ENCODE assay signal across 23 cellular contexts in the genomic region with DNA sequence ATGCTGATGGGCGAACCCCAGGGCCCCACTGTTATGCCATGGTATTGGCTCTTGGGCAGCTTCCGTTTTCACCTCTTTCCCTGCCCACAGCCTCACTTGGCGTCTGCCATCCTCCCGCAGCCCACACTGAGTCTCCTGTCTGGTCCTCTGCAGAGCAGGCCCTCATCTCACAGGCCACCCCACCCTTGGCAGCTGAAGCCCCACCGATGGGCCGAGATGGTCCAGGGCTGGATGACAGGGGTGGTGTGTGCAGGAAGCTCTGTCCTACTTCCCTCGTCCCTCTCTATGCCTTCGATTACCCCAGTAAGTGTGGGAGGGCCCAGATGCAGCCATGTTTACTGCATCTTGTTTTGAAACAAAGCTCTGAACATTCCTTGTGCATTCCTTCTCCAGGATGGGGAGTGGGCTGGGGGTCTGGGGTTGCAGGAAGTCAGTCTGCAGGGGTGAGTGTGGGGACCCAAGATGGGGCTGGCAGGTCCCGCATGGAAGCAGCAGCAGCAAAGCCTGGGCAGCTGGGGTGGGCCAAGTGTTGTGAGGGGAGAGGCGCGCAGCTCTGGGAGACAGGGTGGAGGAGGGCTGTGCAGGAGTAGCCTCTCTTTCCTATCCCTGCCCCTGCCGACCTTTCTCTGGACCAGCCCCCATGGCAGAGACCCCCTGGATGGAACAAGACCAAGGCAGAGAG. TPM values are rescaled to one million over a fixed set of nuclear protein-coding genes. Genes with fewer than 3 reads are reported as not detected.
DNase-seq lines count a peak whose midpoint lies in the region; ATAC-seq and TF ChIP-seq lines count a peak whose summit lies in the region.
"Had no signal": no experiment of that assay in that cellular context is flagged by ENCODE, and none has a peak within 500 bp of the region (broad histone marks: within the 10 kb centered on the region; RNA-seq: fewer than 3 reads in every experiment).

No MANE protein-coding gene starts in this region.

- H3K79me1 ChIP-seq in neuronal stem cell (ENCODE audit: low read depth, low read length) = no peaks in the 10 kb centered on the region

- H3K27ac ChIP-seq in endodermal cell (ENCODE audit: low read depth, low read length) (no peak overlapping the region), neuronal stem cell (replicated peaks; ENCODE audit: low read length) (no peak overlapping the region)
- H3K27ac ChIP-seq: BLaER1, GM23248 had no signal

- H3K4ac ChIP-seq in neuronal stem cell (ENCODE audit: low read length) = no peak overlapping the region

- H3K4me3 ChIP-seq in endodermal cell (ENCODE audit: low read length) (no peak overlapping the region), neuronal stem cell (ENCODE audit: low read length in 2 of 2) (no peak overlapping the region)
- H3K4me3 ChIP-seq: BLaER1, GM23248 had no signal

- H3K9me3 Mint-ChIP-seq in activated naive CD8-positive, alpha-beta T cell treated with anti-CD3 and anti-CD28 coated beads, Interleukin-2, amount 10 ng/mL, durations not matched to agents 7 days and 5 days = peaks cover 2% of the 10 kb centered on the region
- H3K9me3 Mint-ChIP-seq in activated naive CD8-positive, alpha-beta T cell treated with anti-CD3 and anti-CD28 coated beads, Interleukin-2, amount 50 U/mL, for 24 hours = no peaks in the 10 kb centered on the region
- H3K9me3 Mint-ChIP-seq in brain = peaks cover 5 to 17% (median 6%) of the 10 kb centered on the region in 5 experiments
- peaks cover 10% of the 10 kb centered on the region for H3K9me3 Mint-ChIP-seq in endodermal cell
- H3K9me3 Mint-ChIP-seq in activated CD4-positive, alpha-beta T cell treated with anti-CD3 and anti-CD28 coated beads for 36 hours (ENCODE audit: low read depth) = no peaks in the 10 kb centered on the region
- H3K9me3 Mint-ChIP-seq: HFFc6 had no signal

- no peak overlapping the region for H4K8ac ChIP-seq in neuronal stem cell (ENCODE audit: low read depth, low read length)

- CTCF ChIA-PET in activated CD4-positive, alpha-beta T cell treated with anti-CD3 and anti-CD28 coated beads for 36 hours (lab: Charles Lee) = interaction anchor here (0.9 to 1.8 kb wide), 6 partner anchors 9 to 28 kb away, joined by 3 to 7 read pairs (median 6); a partner anchor contains a TSS

- H2BK120ac ChIP-seq in neuronal stem cell (ENCODE audit: low read depth, low read length) = no peak overlapping the region

- H2BK5ac ChIP-seq in neuronal stem cell (ENCODE audit: low read length) = no peak overlapping the region

- in situ Hi-C loops in KBM-7 (cut with MboI; ENCODE audit: low pct_unique_long_range_greater_than_20kb, low sequenced_read_pairs) = no loop called here

- TF ChIP-seq CTCF in brain (conservative IDR thresholded peaks at IDR 0.05) (no peak), endodermal cell (conservative IDR thresholded peaks at IDR 0.05) (no peak)

- no peak overlapping the region for H2AK5ac ChIP-seq in neuronal stem cell (ENCODE audit: low read depth, low read length)

- POLR2A ChIA-PET in activated naive CD8-positive, alpha-beta T cell treated with anti-CD3 and anti-CD28 coated beads, Interleukin-2, amount 10 ng/mL, durations not matched to agents 7 days and 5 days (lab: Charles Lee) = no interaction called here
- POLR2A ChIA-PET in activated CD4-positive, alpha-beta T cell treated with anti-CD3 and anti-CD28 coated beads for 36 hours (lab: Charles Lee) = no interaction called here

- intact Hi-C loops in activated CD4-positive, alpha-beta T cell treated with anti-CD3 and anti-CD28 coated beads for 36 hours (cut with DNase I, micrococcal nuclease) = no loop called here

- peaks cover 15% of the 10 kb centered on the region for H3K27me3 Mint-ChIP-seq in activated naive CD8-positive, alpha-beta T cell treated with anti-CD3 and anti-CD28 coated beads, Interleukin-2, amount 10 ng/mL, durations not matched to agents 7 days and 5 days
- H3K27me3 Mint-ChIP-seq in activated naive CD8-positive, alpha-beta T cell treated with anti-CD3 and anti-CD28 coated beads, Interleukin-2, amount 50 U/mL, for 24 hours = no peaks in the 10 kb centered on the region
- H3K27me3 Mint-ChIP-seq in brain (peaks cover 17% of the 10 kb centered on the region), endodermal cell (ENCODE audit: insufficient read depth) (peaks cover 19% of the 10 kb centered on the region)
- peaks cover 2% of the 10 kb centered on the region for H3K27me3 Mint-ChIP-seq in activated CD4-positive, alpha-beta T cell treated with anti-CD3 and anti-CD28 coated beads for 36 hours

- H3K14ac ChIP-seq in neuronal stem cell (ENCODE audit: low read length) = no peak overlapping the region

- no peak overlapping the region for H3K9ac ChIP-seq in endodermal cell (ENCODE audit: extremely low read depth, low read length, poor library complexity, severe bottlenecking)
- no peak overlapping the region for H3K9ac ChIP-seq in neuronal stem cell (ENCODE audit: low read depth, low read length, poor library complexity)
- H3K9ac ChIP-seq: BLaER1, GM23248 had no signal

- no peaks in the 10 kb centered on the region for H3K36me3 ChIP-seq in endodermal cell (ENCODE audit: control insufficient read depth, insufficient read depth, low read length)
- no peaks in the 10 kb centered on the region for H3K36me3 ChIP-seq in neuronal stem cell (replicated peaks in 1 of 2; ENCODE audit: control insufficient read depth in 2 of 2, insufficient read depth in 2 of 2, low read length in 2 of 2)
- H3K36me3 ChIP-seq: BLaER1 had no signal

- no peaks in the 10 kb centered on the region for H3K36me3 Mint-ChIP-seq in activated naive CD8-positive, alpha-beta T cell treated with anti-CD3 and anti-CD28 coated beads, Interleukin-2, amount 10 ng/mL, durations not matched to agents 7 days and 5 days
- H3K36me3 Mint-ChIP-seq in activated naive CD8-positive, alpha-beta T cell treated with anti-CD3 and anti-CD28 coated beads, Interleukin-2, amount 50 U/mL, for 24 hours (ENCODE audit: low read depth) = no peaks in the 10 kb centered on the region
- no peaks in the 10 kb centered on the region for H3K36me3 Mint-ChIP-seq in brain
- H3K36me3 Mint-ChIP-seq in endodermal cell (ENCODE audit: low read depth) = no peaks in the 10 kb centered on the region
- H3K36me3 Mint-ChIP-seq in activated CD4-positive, alpha-beta T cell treated with anti-CD3 and anti-CD28 coated beads for 36 hours (ENCODE audit: low read depth) = no peaks in the 10 kb centered on the region
- H3K36me3 Mint-ChIP-seq: CD14-positive monocyte had no signal

- no peaks in the 10 kb centered on the region for H3K9me3 ChIP-seq in endodermal cell (ENCODE audit: control insufficient read depth, low read length)
- peaks cover 0 to 11% of the 10 kb centered on the region in 2 donors for H3K9me3 ChIP-seq in neuronal stem cell (replicated peaks in 1 of 2; ENCODE audit: control insufficient read depth in 2 of 2, insufficient read depth in 1 of 2, low read depth in 1 of 2, low read length in 2 of 2)

- peaks cover 8% of the 10 kb centered on the region for H3K4me1 Mint-ChIP-seq in activated naive CD8-positive, alpha-beta T cell treated with anti-CD3 and anti-CD28 coated beads, Interleukin-2, amount 10 ng/mL, durations not matched to agents 7 days and 5 days
- H3K4me1 Mint-ChIP-seq in activated naive CD8-positive, alpha-beta T cell treated with anti-CD3 and anti-CD28 coated beads, Interleukin-2, amount 50 U/mL, for 24 hours = no peaks in the 10 kb centered on the region
- H3K4me1 Mint-ChIP-seq in brain = peaks cover 47% of the 10 kb centered on the region
- H3K4me1 Mint-ChIP-seq in endodermal cell = no peaks in the 10 kb centered on the region
- H3K4me1 Mint-ChIP-seq in activated CD4-positive, alpha-beta T cell treated with anti-CD3 and anti-CD28 coated beads for 36 hours = no peaks in the 10 kb centered on the region
- H3K4me1 Mint-ChIP-seq: CD14-positive monocyte had no signal

- no peak for ATAC-seq in activated naive CD8-positive, alpha-beta T cell treated with anti-CD3 and anti-CD28 coated beads, Interleukin-2, amount 10 ng/mL, durations not matched to agents 7 days and 5 days (ENCODE audit: low read depth)
- ATAC-seq in activated naive CD8-positive, alpha-beta T cell treated with anti-CD3 and anti-CD28 coated beads, Interleukin-2, amount 50 U/mL, for 24 hours = no peak
- no peak for ATAC-seq in activated CD4-positive, alpha-beta T cell treated with anti-CD3 and anti-CD28 coated beads for 36 hours
- ATAC-seq in HG03442 (IDR thresholded peaks at IDR 0.05; ENCODE audit: unreplicated experiment) = no peak
- ATAC-seq: HCT116, HepG2 had no signal

- H3K4me2 ChIP-seq in neuronal stem cell (ENCODE audit: insufficient read depth, low read length, poor library complexity, severe bottlenecking) = no peak overlapping the region
- H3K4me2 ChIP-seq: BLaER1 had no signal

- no peak overlapping the region for H3K27ac Mint-ChIP-seq in activated naive CD8-positive, alpha-beta T cell treated with anti-CD3 and anti-CD28 coated beads, Interleukin-2, amount 10 ng/mL, durations not matched to agents 7 days and 5 days
- no peak overlapping the region for H3K27ac Mint-ChIP-seq in activated naive CD8-positive, alpha-beta T cell treated with anti-CD3 and anti-CD28 coated beads, Interleukin-2, amount 50 U/mL, for 24 hours
- H3K27ac Mint-ChIP-seq in brain (peak overlapping the region in 3 of 5 experiments; percentile 27 to 84 (median 64)), endodermal cell (no peak overlapping the region)
- H3K27ac Mint-ChIP-seq in activated CD4-positive, alpha-beta T cell treated with anti-CD3 and anti-CD28 coated beads for 36 hours = no peak overlapping the region
- H3K27ac Mint-ChIP-seq: HFFc6 had no signal

- peak overlapping the region; percentile 84 for H3K18ac ChIP-seq in neuronal stem cell (ENCODE audit: low read length)

- 90 to 100% methylated on average over 3 to 12 of the region's 12 CpGs for WGBS in endodermal cell (ENCODE audit: insufficient coverage in 1 of 2, insufficient read length in 1 of 2), 2 experiments
- no CpG with 5 or more reads among the region's 12 CpGs for WGBS in neuronal stem cell (ENCODE audit: extremely low coverage in 2 of 2, insufficient read length in 2 of 2, insufficient replicate concordance in 1 of 2), 2 donors

- DNase-seq in activated naive CD8-positive, alpha-beta T cell treated with anti-CD3 and anti-CD28 coated beads, Interleukin-2, amount 10 ng/mL, durations not matched to agents 7 days and 5 days = peak; percentile 16
- no peak for DNase-seq in activated naive CD8-positive, alpha-beta T cell treated with anti-CD3 and anti-CD28 coated beads, Interleukin-2, amount 50 U/mL, for 24 hours
- DNase-seq in endodermal cell (peak; percentile 40), neuronal stem cell (ENCODE audit: low spot score) (no peak), KBM-7 (no peak)
- no peak for DNase-seq in activated CD4-positive, alpha-beta T cell treated with anti-CD3 and anti-CD28 coated beads for 36 hours
- DNase-seq: 8988T; CD4-positive, alpha-beta memory T cell; DMS153; DMS79; GDM1; GM23248; H7; HFFc6 had no signal

- H2BK15ac ChIP-seq in neuronal stem cell (ENCODE audit: low read length) = no peak overlapping the region

- H3K4me1 ChIP-seq in endodermal cell (ENCODE audit: control insufficient read depth, insufficient read depth, low read length) (no peaks in the 10 kb centered on the region), neuronal stem cell (ENCODE audit: control insufficient read depth in 2 of 2, insufficient read depth in 1 of 2, low read depth in 1 of 2, low read length in 2 of 2) (peaks cover 0 to 14% of the 10 kb centered on the region in 2 donors)
- H3K4me1 ChIP-seq: BLaER1 had no signal

- no peak overlapping the region for H2AFZ ChIP-seq in neuronal stem cell (ENCODE audit: low read length)
- H2AFZ ChIP-seq: GM23248 had no signal

- H3K27me3 ChIP-seq in endodermal cell (ENCODE audit: control insufficient read depth, insufficient read depth, low read length, poor library complexity, severe bottlenecking) = peaks cover 13% of the 10 kb centered on the region
- H3K27me3 ChIP-seq in neuronal stem cell (ENCODE audit: control insufficient read depth in 3 of 3, insufficient read depth in 3 of 3, low read depth in 1 of 3, low read length in 3 of 3) = peaks cover 0 to 9% (median 0%) of the 10 kb centered on the region in 3 experiments
- H3K27me3 ChIP-seq: BLaER1 had no signal

- H3K23ac ChIP-seq in neuronal stem cell (ENCODE audit: low read depth, low read length, poor library complexity) = no peak overlapping the region

- H2BK12ac ChIP-seq in neuronal stem cell (ENCODE audit: low read length) = no peak overlapping the region

- no peak overlapping the region for H3K4me3 Mint-ChIP-seq in activated naive CD8-positive, alpha-beta T cell treated with anti-CD3 and anti-CD28 coated beads, Interleukin-2, amount 10 ng/mL, durations not matched to agents 7 days and 5 days
- H3K4me3 Mint-ChIP-seq in activated naive CD8-positive, alpha-beta T cell treated with anti-CD3 and anti-CD28 coated beads, Interleukin-2, amount 50 U/mL, for 24 hours = no peak overlapping the region
- H3K4me3 Mint-ChIP-seq in brain = no peak overlapping the region
- H3K4me3 Mint-ChIP-seq in endodermal cell = no peak overlapping the region
- H3K4me3 Mint-ChIP-seq in activated CD4-positive, alpha-beta T cell treated with anti-CD3 and anti-CD28 coated beads for 36 hours = no peak overlapping the region
- H3K4me3 Mint-ChIP-seq: CD14-positive monocyte; CD4-positive, alpha-beta memory T cell; HFFc6 had no signal

- H4K91ac ChIP-seq in neuronal stem cell (ENCODE audit: low read depth, low read length, poor library complexity) = no peak overlapping the region

RNA-seq across cellular contexts. Expression of a gene that starts 20.9 kb away (rescaled TPM):
- not detected for total RNA-seq in activated naive CD8-positive, alpha-beta T cell treated with anti-CD3 and anti-CD28 coated beads, Interleukin-2, amount 10 ng/mL, durations not matched to agents 7 days and 5 days
- polyA plus RNA-seq in brain (ENCODE audit: insufficient read depth, low read depth, low replicate concordance) = not detected
- not detected for total RNA-seq in endodermal cell
- not detected for polyA plus RNA-seq in endodermal cell (2013, experiment 1 of 2)
- polyA plus RNA-seq in endodermal cell (2013, experiment 2 of 2) = not detected
- polyA plus RNA-seq in neuronal stem cell (2013, experiment 1 of 2) = not detected
- not detected for polyA plus RNA-seq in neuronal stem cell (2013, experiment 2 of 2)
- not detected for total RNA-seq in activated CD4-positive, alpha-beta T cell treated with anti-CD3 and anti-CD28 coated beads for 36 hours
- total RNA-seq: A673; CD4-positive, alpha-beta memory T cell; Daoy; GM23248; H7; HepG2; HFFc6 had no signal
- polyA plus RNA-seq: AG04450; CD14-positive monocyte; CD4-positive, alpha-beta memory T cell; GM23248; HepG2 had no signal

RNA-seq across cellular contexts. Expression of a gene that starts 32.0 kb away (rescaled TPM):
- 10 to 100 TPM in 1 of 2 experiments, 1 to 10 TPM in 1; 8.8 to 10.5 TPM for total RNA-seq in activated naive CD8-positive, alpha-beta T cell treated with anti-CD3 and anti-CD28 coated beads, Interleukin-2, amount 10 ng/mL, durations not matched to agents 7 days and 5 days
- polyA plus RNA-seq in brain (ENCODE audit: insufficient read depth, low read depth, low replicate concordance) = 6.0 TPM
- 10 to 100 TPM; 21.3 to 31.8 TPM for total RNA-seq in endodermal cell
- polyA plus RNA-seq in endodermal cell (2013, experiment 1 of 2) = 92.7 TPM
- polyA plus RNA-seq in endodermal cell (2013, experiment 2 of 2) = 93.8 TPM
- polyA plus RNA-seq in neuronal stem cell (2013, experiment 1 of 2) = 67.0 TPM
- polyA plus RNA-seq in neuronal stem cell (2013, experiment 2 of 2) = 68.3 TPM
- 1 to 10 TPM; 1.9 to 2.5 TPM for total RNA-seq in activated CD4-positive, alpha-beta T cell treated with anti-CD3 and anti-CD28 coated beads for 36 hours

Comparison
In these comparisons a context has a peak if more than half of its experiments do, and no peak if none do; other contexts are left out.
1. DNase-seq: peak in activated naive CD8-positive, alpha-beta T cell treated with anti-CD3 and anti-CD28 coated beads, Interleukin-2, amount 10 ng/mL, durations not matched to agents 7 days and 5 days (single experiment) and endodermal cell (single experiment); none in activated naive CD8-positive, alpha-beta T cell treated with anti-CD3 and anti-CD28 coated beads, Interleukin-2, amount 50 U/mL, for 24 hours (single experiment), neuronal stem cell (single experiment), activated CD4-positive, alpha-beta T cell treated with anti-CD3 and anti-CD28 coated beads for 36 hours (single experiment) and KBM-7 (single experiment).
2. H3K27ac Mint-ChIP-seq: peak in brain (3 of 5); none in activated naive CD8-positive, alpha-beta T cell treated with anti-CD3 and anti-CD28 coated beads, Interleukin-2, amount 10 ng/mL, durations not matched to agents 7 days and 5 days (single experiment), activated naive CD8-positive, alpha-beta T cell treated with anti-CD3 and anti-CD28 coated beads, Interleukin-2, amount 50 U/mL, for 24 hours (single experiment), endodermal cell (single experiment) and activated CD4-positive, alpha-beta T cell treated with anti-CD3 and anti-CD28 coated beads for 36 hours (single experiment).